Comparison of ENCODE assay signal across 8 cellular contexts in the genomic region with DNA sequence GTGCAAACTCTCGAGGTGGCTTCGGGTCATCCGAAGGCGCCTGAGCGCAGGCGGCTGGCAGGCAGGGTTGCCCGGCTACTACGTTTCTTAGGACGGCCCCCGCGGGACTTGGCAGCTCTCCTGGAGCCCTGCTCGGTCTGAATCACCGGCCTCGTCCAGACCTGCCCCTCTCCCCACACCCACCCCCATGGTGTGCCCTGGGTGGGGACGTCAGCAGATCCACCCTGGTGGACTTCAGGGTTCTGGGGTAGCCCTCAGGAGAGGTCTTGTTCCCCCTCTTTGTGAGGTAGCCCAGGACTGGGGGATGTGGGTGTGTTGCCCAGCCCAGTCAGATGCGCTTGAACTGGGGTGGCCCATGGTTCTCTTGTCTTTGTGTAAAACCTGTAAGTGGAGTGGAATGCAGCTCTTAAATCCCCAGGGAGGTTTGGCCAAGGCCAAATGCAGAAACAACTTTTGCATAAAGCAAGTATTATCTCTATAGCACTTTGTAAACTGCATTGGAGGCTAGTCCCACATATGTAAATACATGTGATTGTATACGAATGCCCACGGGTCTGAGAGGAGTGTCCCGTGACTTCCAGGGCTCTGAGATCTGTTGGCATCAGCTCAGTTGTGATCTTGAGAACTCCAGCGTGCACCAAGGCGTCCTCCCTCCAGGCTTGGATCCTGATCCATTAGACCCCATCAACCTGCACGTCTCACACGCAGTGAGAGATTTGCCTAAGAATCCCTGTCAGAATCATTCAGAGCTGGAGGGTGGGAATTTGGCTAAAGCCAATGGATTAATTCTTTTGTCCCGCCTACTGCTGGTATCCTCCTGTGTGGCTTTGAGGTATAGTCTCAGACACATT. TPM values are rescaled to one million over a fixed set of nuclear protein-coding genes. Genes with fewer than 3 reads are reported as not detected.
A peak's percentile ranks its signal among the peaks of the same experiment; 100 is the strongest.
DNase-seq lines count a peak whose midpoint lies in the region; TF ChIP-seq lines count a peak whose summit lies in the region.

No MANE protein-coding gene starts in this region.

- H3K9me3 Mint-ChIP-seq in CD14-positive monocyte: peaks cover 0 to 3% (median 0%) of the 10 kb centered on the region in 7 donors

- H3K9me3 ChIP-seq in HUES64 (ENCODE audit: insufficient read depth, low read depth, low read length) (no peaks in the 10 kb centered on the region), iPS-15b (ENCODE audit: control insufficient read depth, insufficient read depth, low read length) (no peaks in the 10 kb centered on the region), sigmoid colon (no peaks in the 10 kb centered on the region)

- no peak overlapping the region for H3K27ac ChIP-seq in HUES64 (ENCODE audit: low read depth, low read length)
- peak overlapping the region; percentile 97 to 99 (median 98) for H3K27ac ChIP-seq in sigmoid colon

- H3K36me3 Mint-ChIP-seq in CD14-positive monocyte: peaks cover 15 to 23% of the 10 kb centered on the region in 2 donors

- peak overlapping the region; percentile 68 for H3K4me3 ChIP-seq in HUES64 (ENCODE audit: low read length)
- H3K4me3 ChIP-seq in astrocyte of the cerebellum (ENCODE audit: low read depth, low read length): peak overlapping the region; percentile 77
- H3K4me3 ChIP-seq in iPS-15b (ENCODE audit: low read depth, low read length): peak overlapping the region; percentile 79
- peak overlapping the region; percentile 75 to 83 (median 80) for H3K4me3 ChIP-seq in sigmoid colon

- DNase-seq in CD14-positive monocyte (ENCODE audit: low spot score): peak; percentile 43
- peak; percentile 67 for DNase-seq in astrocyte of the cerebellum (ENCODE audit: low read depth)
- DNase-seq in sigmoid colon: peak; percentile 86
- DNase-seq in DMS114 treated with DMSO at 0.1 percent for 48 hours (lab: John Stamatoyannopoulos, UW; ENCODE audit: unreplicated experiment): no peak
- no peak for DNase-seq in cerebellum (ENCODE audit: low spot score)
- no peak for DNase-seq in activated CD4-positive, alpha-beta T cell treated with anti-CD3 and anti-CD28 coated beads, Interleukin-2, amount 50 U/mL, for 48 hours

- in situ Hi-C loops in astrocyte of the cerebellum (cut with HindIII; ENCODE audit: low sequenced_read_pairs): no loop called here

- H3K9ac ChIP-seq in HUES64 (ENCODE audit: low read depth, low read length): peak overlapping the region; percentile 47; the same call in 1 of the 2 replicates
- H3K9ac ChIP-seq in iPS-15b (ENCODE audit: low read depth, low read length): peak overlapping the region; percentile 24

- H3K4me1 ChIP-seq in HUES64 (ENCODE audit: insufficient read depth, low read length) (peaks cover 10% of the 10 kb centered on the region; the same call in 1 of the 2 replicates), iPS-15b (ENCODE audit: control insufficient read depth, insufficient read depth, low read length) (peaks cover 9% of the 10 kb centered on the region), sigmoid colon (peaks cover 0 to 42% (median 31%) of the 10 kb centered on the region in 4 donors)

- WGBS in HUES64: 16% methylated on average over 24 of the region's 24 CpGs
- 26 to 50% methylated on average over 24 of the region's 24 CpGs for WGBS in sigmoid colon, 2 donors

- no peak for TF ChIP-seq POLR2A in sigmoid colon (IDR thresholded peaks at IDR 0.05)

- peak overlapping the region in 3 of 7 donors; percentile 19 to 81 (median 35) for H3K27ac Mint-ChIP-seq in CD14-positive monocyte

- peak overlapping the region; percentile 99 for H3K4me3 Mint-ChIP-seq in CD14-positive monocyte

- peaks cover 8 to 25% (median 20%) of the 10 kb centered on the region in 3 donors for H3K27me3 Mint-ChIP-seq in CD14-positive monocyte (ENCODE audit: low read depth in 3 of 3)

- H3K27me3 ChIP-seq in HUES64 (ENCODE audit: insufficient read depth, low read length): peaks cover 33% of the 10 kb centered on the region
- H3K27me3 ChIP-seq in iPS-15b (ENCODE audit: control insufficient read depth, insufficient read depth, low read length): peaks cover 36% of the 10 kb centered on the region
- no peaks in the 10 kb centered on the region for H3K27me3 ChIP-seq in sigmoid colon

- intact Hi-C loops in CD14-positive monocyte (cut with micrococcal nuclease): loop anchor here (5.0 to 10.0 kb wide), 6 partner anchors 37 to 198 kb away; no protein-coding TSS in a partner anchor
- intact Hi-C loops in sigmoid colon (cut with DNase I): loop anchor here (5.0 kb wide), 1 partner anchor 117 kb away; the partner anchor contains the start of gene RBM17

- no peak for TF ChIP-seq EP300 in sigmoid colon (IDR thresholded peaks at IDR 0.05)

- H3K36me3 ChIP-seq in HUES64 (ENCODE audit: insufficient read depth, low read length) (0 out of 2 replicates have a peak, but pooled peaks cover 6% of the 10 kb centered on the region), iPS-15b (ENCODE audit: control insufficient read depth, insufficient read depth, low read length) (no peaks in the 10 kb centered on the region), sigmoid colon (no peaks in the 10 kb centered on the region)

- TF ChIP-seq CTCF in CD14-positive monocyte (IDR thresholded peaks at IDR 0.05): no peak
- TF ChIP-seq CTCF in astrocyte of the cerebellum (IDR thresholded peaks at IDR 0.05; ENCODE audit: low read depth, low read length, missing control alignments): no peak
- no peak for TF ChIP-seq CTCF in sigmoid colon (IDR thresholded peaks at IDR 0.05)

- H3K4me1 Mint-ChIP-seq in CD14-positive monocyte: peaks cover 49% of the 10 kb centered on the region

RNA-seq across cellular contexts. Expression of gene PFKFB3, which starts 1.8 kb away (rescaled TPM):
- polyA plus RNA-seq in CD14-positive monocyte: 10 to 100 TPM; 12.2 to 15.8 TPM
- polyA plus RNA-seq in HUES64 (2013, experiment 1 of 2): 19.8 TPM
- polyA plus RNA-seq in HUES64 (2013, experiment 2 of 2): 17.9 TPM
- 10 to 100 TPM; 24.5 to 29.3 (median 28.5) TPM for total RNA-seq in sigmoid colon
- 10 to 100 TPM; 10.2 to 33.2 (median 13.9) TPM for polyA plus RNA-seq in sigmoid colon
- 27.0 TPM for total RNA-seq in cerebellum

Comparison
In these comparisons a context has a peak if more than half of its experiments do, and no peak if none do; other contexts are left out.
1. DNase-seq: peak in CD14-positive monocyte (single experiment), astrocyte of the cerebellum (single experiment) and sigmoid colon (single experiment); none in DMS114 treated with DMSO at 0.1 percent for 48 hours (single experiment), cerebellum (single experiment) and activated CD4-positive, alpha-beta T cell treated with anti-CD3 and anti-CD28 coated beads, Interleukin-2, amount 50 U/mL, for 48 hours (0 of 2).
2. Peak in every context shown above with its lines, with median percentiles within 50 percentile points of each other: H3K4me3 ChIP-seq.